ENCODE assay signal across 9 cellular contexts in genomic region chrX:133986008-133986683, GRCh38. TPM values are rescaled to one million over a fixed set of nuclear protein-coding genes. Genes with fewer than 3 reads are reported as not detected.
A peak's percentile ranks its signal among the peaks of the same experiment; 100 is the strongest.
DNase-seq lines count a peak whose midpoint lies in the region; ATAC-seq and TF ChIP-seq lines count a peak whose summit lies in the region.
"Had no signal": no experiment of that assay in that cellular context is flagged by ENCODE, and none has a peak within 500 bp of the region (broad histone marks: within the 10 kb centered on the region; RNA-seq: fewer than 3 reads in every experiment).

No MANE protein-coding gene starts in this region.

- ATAC-seq in heart right ventricle (no peak), Right ventricle myocardium superior (ENCODE audit: poor library complexity) (no peak), upper lobe of left lung (ENCODE audit: low FRiP score in 2 of 2) (no peak), HG02884 (IDR thresholded peaks at IDR 0.05; ENCODE audit: unreplicated experiment) (no peak)
- no peak for ATAC-seq in central memory CD8-positive, alpha-beta T cell (replicated peaks; ENCODE audit: extremely low read depth, poor library complexity, severe bottlenecking)

- H3K27me3 ChIP-seq in heart right ventricle (peaks cover 0 to 65% (median 10%) of the 10 kb centered on the region in 7 donors), upper lobe of left lung (peaks cover 0 to 5% (median 0%) of the 10 kb centered on the region in 4 donors), WERI-Rb-1 (ENCODE audit: insufficient read depth, low read depth, severe bottlenecking) (peaks cover 72% of the 10 kb centered on the region)
- H3K27me3 ChIP-seq: body of pancreas had no signal

- H3K4me1 ChIP-seq in heart right ventricle (peaks cover 0 to 6% (median 0%) of the 10 kb centered on the region in 9 donors), mesodermal cell (ENCODE audit: control insufficient read depth, insufficient read depth, low read length, poor library complexity, severe bottlenecking) (peaks cover 9% of the 10 kb centered on the region), upper lobe of left lung (peaks cover 0 to 6% (median 1%) of the 10 kb centered on the region in 4 donors)

- no peak overlapping the region for H3K27ac ChIP-seq in heart right ventricle
- no peak overlapping the region for H3K27ac ChIP-seq in mesodermal cell (ENCODE audit: low read depth, low read length, severe bottlenecking)
- no peak overlapping the region for H3K27ac ChIP-seq in upper lobe of left lung
- H3K27ac ChIP-seq in WERI-Rb-1, result no peak overlapping the region
- H3K27ac ChIP-seq: body of pancreas had no signal

- peak overlapping the region in 8 of 10 donors; percentile 26 to 44 (median 40) for H3K4me3 ChIP-seq in heart right ventricle
- peak overlapping the region; percentile 32 for H3K4me3 ChIP-seq in mesodermal cell (ENCODE audit: extremely low read depth, insufficient read depth, low read length, poor library complexity, severe bottlenecking)
- peak overlapping the region in 3 of 4 donors; percentile 41 to 46 (median 43) for H3K4me3 ChIP-seq in upper lobe of left lung
- no peak overlapping the region for H3K4me3 ChIP-seq in WERI-Rb-1 (ENCODE audit: low read depth, low read length)
- H3K4me3 ChIP-seq: body of pancreas had no signal

- H3K36me3 Mint-ChIP-seq in central memory CD8-positive, alpha-beta T cell (ENCODE audit: insufficient read depth), result peaks cover 3% of the 10 kb centered on the region

- no peaks in the 10 kb centered on the region for H3K9me3 ChIP-seq in heart right ventricle
- H3K9me3 ChIP-seq in mesodermal cell (ENCODE audit: control insufficient read depth, low read length), result no peaks in the 10 kb centered on the region
- H3K9me3 ChIP-seq in upper lobe of left lung, result no peaks in the 10 kb centered on the region
- H3K9me3 ChIP-seq in WERI-Rb-1 (ENCODE audit: severe bottlenecking), result no peaks in the 10 kb centered on the region
- H3K9me3 ChIP-seq: body of pancreas had no signal

- H3K36me3 ChIP-seq in heart right ventricle (no peaks in the 10 kb centered on the region), mesodermal cell (ENCODE audit: control insufficient read depth, insufficient read depth, low read length) (no peaks in the 10 kb centered on the region), upper lobe of left lung (no peaks in the 10 kb centered on the region), WERI-Rb-1 (no peaks in the 10 kb centered on the region)

- no peak for TF ChIP-seq CTCF in heart right ventricle (IDR thresholded peaks at IDR 0.05)
- TF ChIP-seq CTCF in upper lobe of left lung (IDR thresholded peaks at IDR 0.05), result no peak
- no peak for TF ChIP-seq CTCF in WERI-Rb-1 (IDR thresholded peaks at IDR 0.05; ENCODE audit: low read depth, low read length)

- TF ChIP-seq POLR2A in upper lobe of left lung (IDR thresholded peaks at IDR 0.05), result no peak

- 6 to 10% methylated on average over 14 of the region's 14 CpGs for WGBS in heart right ventricle, 2 donors
- 3 to 42% methylated on average over 4 to 6 of the region's 14 CpGs for WGBS in mesodermal cell (ENCODE audit: insufficient coverage in 2 of 2), 2 experiments
- WGBS in upper lobe of left lung, 2 donors, result 2 to 45% methylated on average over 11 to 14 of the region's 14 CpGs

- H3K4me1 Mint-ChIP-seq in central memory CD8-positive, alpha-beta T cell, result no peaks in the 10 kb centered on the region

- H3K4me3 Mint-ChIP-seq in central memory CD8-positive, alpha-beta T cell, result peak overlapping the region; percentile 53

- H3K27ac Mint-ChIP-seq in central memory CD8-positive, alpha-beta T cell (ENCODE audit: low read depth), result no peak overlapping the region

- no peak for DNase-seq in heart right ventricle
- DNase-seq in Right ventricle myocardium superior, result no peak
- no peak for DNase-seq in central memory CD8-positive, alpha-beta T cell (ENCODE audit: low spot score in 2 of 2)
- no peak for DNase-seq in upper lobe of left lung
- no peak for DNase-seq in NOMO-1 treated with DMSO at 0.1 percent for 48 hours (lab: John Stamatoyannopoulos, UW; ENCODE audit: unreplicated experiment)
- DNase-seq in WERI-Rb-1, result no peak

- no peaks in the 10 kb centered on the region for H3K9me3 Mint-ChIP-seq in central memory CD8-positive, alpha-beta T cell

- TF ChIP-seq EP300 in upper lobe of left lung (IDR thresholded peaks at IDR 0.05), result no peak

- H3K27me3 Mint-ChIP-seq in central memory CD8-positive, alpha-beta T cell, result peaks cover 36% of the 10 kb centered on the region

- intact Hi-C loops in heart right ventricle (cut with DNase I) (loop anchor here in 1 of 10 donors (5.0 kb wide), 1 partner anchor 124 kb away; no protein-coding TSS in a partner anchor), Right ventricle myocardium superior (cut with DNase I) (no loop called here)

RNA-seq across cellular contexts. Expression of gene GPC3, which starts 0.8 kb away (rescaled TPM):
- total RNA-seq in heart right ventricle, result 1 to 10 TPM; 1.1 to 5.6 (median 3.4) TPM
- polyA plus RNA-seq in heart right ventricle, result 1 to 10 TPM in 1 of 2 donors, under 1 TPM in 1; 0.66 to 3.6 TPM
- total RNA-seq in Right ventricle myocardium superior, result 6.7 TPM
- 63.7 TPM for polyA plus RNA-seq in mesodermal cell (2013, experiment 1 of 2)
- 72.7 TPM for polyA plus RNA-seq in mesodermal cell (2013, experiment 2 of 2)
- total RNA-seq in upper lobe of left lung, result 100 to 1,000 TPM in 1 of 6 donors, 10 to 100 TPM in 4, 1 to 10 TPM in 1; 9.4 to 111 (median 57.6) TPM
